ENCODE assay signal across 10 cellular contexts in genomic region chr1:18480315-18481189, GRCh38. TPM values are rescaled to one million over a fixed set of nuclear protein-coding genes. Genes with fewer than 3 reads are reported as not detected.
DNase-seq lines count a peak whose midpoint lies in the region; ATAC-seq and TF ChIP-seq lines count a peak whose summit lies in the region.
"Had no signal": no experiment of that assay in that cellular context is flagged by ENCODE, and none has a peak within 500 bp of the region (broad histone marks: within the 10 kb centered on the region; RNA-seq: fewer than 3 reads in every experiment).

KLHDC7A (plus strand) TSS chr1:18480930; CDS start chr1:18480982, 52 bp downstream.

- DNase-seq in H4 (ENCODE audit: low spot score) (peak; percentile 88), OCI-LY7 (ENCODE audit: low spot score) (peak; percentile 28), iPS DF 4.7 (ENCODE audit: extremely low read depth, low spot score) (peak; percentile 78), renal cortical epithelial cell (ENCODE audit: low read depth) (peak; percentile 100), D341Med (ENCODE audit: low spot score) (no peak)
- no peak for DNase-seq in effector memory CD4-positive, alpha-beta T cell
- DNase-seq: activated T-cell treated with anti-CD3 and anti-CD28 coated beads, Interleukin-2, amount 50 U/mL, for 48 hours had no signal

- H2AFZ ChIP-seq in OCI-LY7 (ENCODE audit: low read length): no peak within 1 kb of the TSS

- no TSS peak for BruUV-seq in OCI-LY7 (replicated peaks; lab: Mats Ljungman, UMichigan)

- peak within 1 kb of the TSS; percentile 93 for H3K27ac ChIP-seq in OCI-LY7 (ENCODE audit: low read depth, low read length, poor library complexity, severe bottlenecking)
- no peak within 1 kb of the TSS for H3K27ac ChIP-seq in effector memory CD4-positive, alpha-beta T cell (ENCODE audit: insufficient read depth, low read length, poor library complexity, severe bottlenecking)

- H3K4me2 ChIP-seq in OCI-LY7 (ENCODE audit: low read length): peak within 1 kb of the TSS; percentile 68

- no peaks in the 10 kb centered on the region for H3K79me2 ChIP-seq in OCI-LY7 (ENCODE audit: insufficient read depth, low read depth, low read length)

- ATAC-seq in HG03354 (IDR thresholded peaks at IDR 0.05; ENCODE audit: poor library complexity, severe bottlenecking, unreplicated experiment): no peak
- no peak for ATAC-seq in GM18909 (IDR thresholded peaks at IDR 0.05; ENCODE audit: poor library complexity, unreplicated experiment)

- H3K9me3 ChIP-seq in OCI-LY7 (ENCODE audit: low read length): no peaks in the 10 kb centered on the region
- no peaks in the 10 kb centered on the region for H3K9me3 ChIP-seq in effector memory CD4-positive, alpha-beta T cell (ENCODE audit: control insufficient read depth, low read length)

- POLR2A ChIA-PET in OCI-LY7 (lab: Charles Lee): interaction anchor here (1.6 kb wide), 1 partner anchor 10 kb away, joined by 4 read pairs; no protein-coding TSS in a partner anchor

- CTCF ChIA-PET in OCI-LY7 (lab: Charles Lee; ENCODE audit: unreplicated experiment): interaction anchor here (1.8 kb wide), 1 partner anchor 10 kb away, joined by 4 read pairs; no protein-coding TSS in a partner anchor

- intact Hi-C loops in OCI-LY7 (cut with micrococcal nuclease; ENCODE audit: unreplicated experiment): loop anchor here (2.0 to 5.0 kb wide), 5 partner anchors 50 to 1337 kb away; partner anchors contain the start of gene RNF186

- no peaks in the 10 kb centered on the region for H3K9me2 ChIP-seq in OCI-LY7 (ENCODE audit: insufficient read depth, low read length)

- H3K4me1 ChIP-seq in OCI-LY7 (ENCODE audit: insufficient read depth, low read length, poor library complexity, severe bottlenecking): peaks cover 64% of the 10 kb centered on the region
- no peaks in the 10 kb centered on the region for H3K4me1 ChIP-seq in effector memory CD4-positive, alpha-beta T cell (ENCODE audit: control insufficient read depth, insufficient read depth, low read length, poor library complexity, severe bottlenecking)

- peak within 1 kb of the TSS; percentile 52 for H3K4me3 ChIP-seq in OCI-LY7 (ENCODE audit: low read depth, low read length, poor library complexity, severe bottlenecking)
- no peak within 1 kb of the TSS for H3K4me3 ChIP-seq in effector memory CD4-positive, alpha-beta T cell (ENCODE audit: insufficient read depth, low read depth, low read length, poor library complexity, severe bottlenecking)

- no peak for TF ChIP-seq CTCF in OCI-LY7 (conservative IDR thresholded peaks at IDR 0.05; ENCODE audit: low read length)

- no peaks in the 10 kb centered on the region for H3K36me3 ChIP-seq in OCI-LY7 (ENCODE audit: insufficient read depth, low read length)
- H3K36me3 ChIP-seq in effector memory CD4-positive, alpha-beta T cell (ENCODE audit: control insufficient read depth, insufficient read depth, low read length): no peaks in the 10 kb centered on the region

- H4K20me1 ChIP-seq in OCI-LY7 (ENCODE audit: insufficient read depth, low read length): no peaks in the 10 kb centered on the region

- no peaks in the 10 kb centered on the region for H3K27me3 ChIP-seq in effector memory CD4-positive, alpha-beta T cell (replicated peaks; ENCODE audit: control insufficient read depth, insufficient read depth, low read length, poor library complexity, severe bottlenecking)

RNA-seq across cellular contexts. Expression of gene KLHDC7A, which starts in this region (rescaled TPM):
- total RNA-seq in H4 (2014; rRNA removed; shearing (Covaris generic)): 0.14 and 0.58 TPM in 2 replicates
- 2.6 and 3.5 TPM in 2 replicates for total RNA-seq in OCI-LY7 (2014; rRNA removed; shearing (Covaris generic))
- 0.59 and 0.91 TPM in 2 replicates for total RNA-seq in OCI-LY7 (2022)
- 5.2 and 28.3 TPM in 2 replicates for total RNA-seq in renal cortical epithelial cell
- total RNA-seq: mononuclear cell had no signal

Comparison
In these comparisons a context has a peak if more than half of its experiments do, and no peak if none do; other contexts are left out.
1. Peak in DNase-seq in H4; RNA of the gene not detected or under 1 TPM.
2. DNase-seq: peak in OCI-LY7 (single experiment), iPS DF 4.7 (single experiment) and renal cortical epithelial cell (single experiment); none in effector memory CD4-positive, alpha-beta T cell (0 of 3) and D341Med (single experiment).